Comparison of ENCODE assay signal across 17 cellular contexts in genomic region chr2:171163261-171163660, GRCh38. TPM values are rescaled to one million over a fixed set of nuclear protein-coding genes. Genes with fewer than 3 reads are reported as not detected.
DNase-seq lines count a peak whose midpoint lies in the region; FAIRE-seq and TF ChIP-seq lines count a peak whose summit lies in the region.
"Had no signal": no experiment of that assay in that cellular context is flagged by ENCODE, and none has a peak within 500 bp of the region (broad histone marks: within the 10 kb centered on the region; RNA-seq: fewer than 3 reads in every experiment).

No MANE protein-coding gene starts in this region.

- intact Hi-C loops in dorsolateral prefrontal cortex (cut with DNase I) = loop anchor here (5.0 kb wide), 2 partner anchors 254 to 269 kb away; partner anchors contain the start of genes DCAF17 (in 2 of the 2) and METTL8 (in 2 of the 2)

- H3K27me3 ChIP-seq in dorsolateral prefrontal cortex = no peaks in the 10 kb centered on the region
- H3K27me3 ChIP-seq: stomach had no signal

- no peaks in the 10 kb centered on the region for H3K27me3 Mint-ChIP-seq in activated naive CD4-positive, alpha-beta T cell treated with anti-CD3 and anti-CD28 coated beads, Interleukin-2, amount 50 U/mL, for 24 hours
- H3K27me3 Mint-ChIP-seq in brain (peaks cover 12% of the 10 kb centered on the region), type B pancreatic cell (no peaks in the 10 kb centered on the region)

- H3K9me3 Mint-ChIP-seq in activated naive CD4-positive, alpha-beta T cell treated with anti-CD3 and anti-CD28 coated beads, Interleukin-2, amount 50 U/mL, for 24 hours = no peaks in the 10 kb centered on the region
- no peaks in the 10 kb centered on the region for H3K9me3 Mint-ChIP-seq in brain
- no peaks in the 10 kb centered on the region for H3K9me3 Mint-ChIP-seq in type B pancreatic cell

- peak overlapping the region; percentile 51 for H3K27ac Mint-ChIP-seq in activated naive CD4-positive, alpha-beta T cell treated with anti-CD3 and anti-CD28 coated beads, Interleukin-2, amount 50 U/mL, for 24 hours
- H3K27ac Mint-ChIP-seq in brain (peak overlapping the region in 1 of 5 experiments; percentile 97), type B pancreatic cell (peak overlapping the region; percentile 73)

- no peaks in the 10 kb centered on the region for H3K36me3 ChIP-seq in SK-N-MC (ENCODE audit: insufficient read depth, low read length)
- H3K36me3 ChIP-seq: stomach had no signal

- peak overlapping the region; percentile 31 for H3K4me3 Mint-ChIP-seq in activated naive CD4-positive, alpha-beta T cell treated with anti-CD3 and anti-CD28 coated beads, Interleukin-2, amount 50 U/mL, for 24 hours
- H3K4me3 Mint-ChIP-seq in brain (peak overlapping the region in 3 of 5 experiments; percentile 0 to 93 (median 82)), type B pancreatic cell (peak overlapping the region; percentile 73)

- H3K27ac ChIP-seq in SK-N-MC (peak overlapping the region; percentile 38), dorsolateral prefrontal cortex (no peak overlapping the region)

- TF ChIP-seq CTCF in brain (conservative IDR thresholded peaks at IDR 0.05) (no peak), type B pancreatic cell (conservative IDR thresholded peaks at IDR 0.05) (no peak), dorsolateral prefrontal cortex (IDR thresholded peaks at IDR 0.05 in 54 of 56, conservative IDR thresholded peaks at IDR 0.05 in 2 of 56; ENCODE audit: low read depth in 1 of 56, partially characterized antibody in 56 of 56) (no peak)

- no peak for FAIRE-seq in GM12892 (lab: Jason Lieb, UNC)
- FAIRE-seq: endometrium, frontal cortex, RCC 7860 had no signal

- H3K36me3 Mint-ChIP-seq in activated naive CD4-positive, alpha-beta T cell treated with anti-CD3 and anti-CD28 coated beads, Interleukin-2, amount 50 U/mL, for 24 hours = peaks cover 1% of the 10 kb centered on the region
- no peaks in the 10 kb centered on the region for H3K36me3 Mint-ChIP-seq in brain
- no peaks in the 10 kb centered on the region for H3K36me3 Mint-ChIP-seq in type B pancreatic cell

- H3K4me3 ChIP-seq in SK-N-MC (peak overlapping the region; percentile 52), dorsolateral prefrontal cortex (no peak overlapping the region)
- H3K4me3 ChIP-seq: lung, stomach had no signal

- no peak overlapping the region for H3K9ac ChIP-seq in SK-N-MC (ENCODE audit: insufficient read length)

- H3K9me3 ChIP-seq in SK-N-MC (ENCODE audit: low read depth, low read length) = no peaks in the 10 kb centered on the region
- H3K9me3 ChIP-seq: stomach had no signal

- no peak for DNase-seq in activated naive CD4-positive, alpha-beta T cell treated with anti-CD3 and anti-CD28 coated beads, Interleukin-2, amount 50 U/mL, for 16 hours
- DNase-seq in SK-N-MC (ENCODE audit: low read depth, low spot score) (peak; percentile 66), type B pancreatic cell (ENCODE audit: extremely low spot score, unreplicated experiment) (no peak), GM12892 (ENCODE audit: insufficient read length) (no peak), dorsolateral prefrontal cortex (no peak), HK-2 (ENCODE audit: unreplicated experiment) (no peak)
- DNase-seq: activated gamma-delta T cell treated with Interleukin-2 at 50 U/mL for 16 hours, caudate nucleus, NCI-H1930, NCI-H524 treated with DMSO at 0.1 percent for 48 hours, stomach had no signal

- peaks cover 37% of the 10 kb centered on the region for H3K4me1 Mint-ChIP-seq in activated naive CD4-positive, alpha-beta T cell treated with anti-CD3 and anti-CD28 coated beads, Interleukin-2, amount 50 U/mL, for 24 hours
- H3K4me1 Mint-ChIP-seq in brain = peaks cover 19% of the 10 kb centered on the region
- H3K4me1 Mint-ChIP-seq in type B pancreatic cell (ENCODE audit: unreplicated experiment) = peaks cover 22% of the 10 kb centered on the region

- no peak for TF ChIP-seq POLR2A in GM12892 (IDR thresholded peaks at IDR 0.05; ENCODE audit: low read depth, low read length)

RNA-seq across cellular contexts. Expression of gene TLK1, which starts 2.6 kb away (rescaled TPM):
- 7.4 TPM for polyA plus RNA-seq in brain (ENCODE audit: insufficient read depth, low read depth, low replicate concordance)
- total RNA-seq in type B pancreatic cell (ENCODE audit: low replicate concordance) (54.2 and 58.8 TPM in 2 replicates), dorsolateral prefrontal cortex (100 to 1,000 TPM in 10 of 120 experiments, 10 to 100 TPM in 110; 42.9 to 119 (median 84.6) TPM)
- polyA plus RNA-seq in GM12892 (2012; ENCODE audit: missing spikeins) = 53.3 TPM

Comparison
In these comparisons a context has a peak if more than half of its experiments do, and no peak if none do; other contexts are left out.
1. H3K4me3 Mint-ChIP-seq: peak in every context shown above with its lines; median percentile 82 in brain; 73 in type B pancreatic cell; 31 in activated naive CD4-positive, alpha-beta T cell treated with anti-CD3 and anti-CD28 coated beads, Interleukin-2, amount 50 U/mL, for 24 hours.